Comparison of ENCODE assay signal across 8 cellular contexts in the genomic region with DNA sequence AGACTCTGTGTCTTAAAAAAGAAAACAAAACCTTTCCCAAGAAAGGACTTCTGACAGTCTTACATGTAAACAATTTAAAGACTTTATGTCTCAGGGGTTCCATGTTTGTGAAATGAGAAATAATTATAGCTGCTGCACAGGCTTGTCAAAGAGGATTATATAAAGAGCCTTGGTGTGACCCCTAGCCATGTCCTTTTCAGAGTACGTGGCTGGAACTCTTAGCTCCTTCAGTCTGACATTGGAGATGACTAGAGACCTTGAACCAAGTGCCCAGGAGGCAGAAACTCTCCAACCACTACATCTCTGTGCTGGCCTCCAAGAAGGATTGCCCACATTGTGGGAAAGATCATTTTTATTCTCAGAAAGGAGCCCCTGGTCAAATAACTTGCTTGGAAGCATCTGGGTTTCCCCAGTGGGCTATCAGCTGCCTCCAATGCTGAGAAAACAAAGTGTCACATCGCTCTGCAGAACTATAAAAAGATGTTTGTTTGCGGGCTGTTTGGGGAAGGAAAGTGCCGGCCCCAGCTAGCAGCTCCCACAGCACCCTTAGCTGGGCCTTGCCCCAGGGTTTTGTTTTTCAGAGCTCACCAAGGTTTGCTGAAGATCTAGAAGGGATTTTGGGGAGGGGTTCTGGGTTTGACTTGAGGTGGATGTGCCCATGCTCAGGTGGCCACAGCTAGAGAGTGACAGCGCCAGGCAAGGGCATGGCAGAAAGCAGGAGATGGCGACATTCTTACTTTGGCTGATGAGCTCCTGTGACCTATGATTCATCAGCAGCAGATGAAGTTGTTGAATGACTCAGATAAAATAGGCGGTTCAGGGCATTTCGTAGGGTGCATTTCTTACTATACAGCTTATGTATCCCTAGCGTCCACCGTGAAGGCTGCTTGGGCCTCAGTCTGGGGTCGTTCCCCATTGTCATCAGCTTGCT. TPM values are rescaled to one million over a fixed set of nuclear protein-coding genes. Genes with fewer than 3 reads are reported as not detected.
DNase-seq lines count a peak whose midpoint lies in the region; ATAC-seq, FAIRE-seq and TF ChIP-seq lines count a peak whose summit lies in the region.
"Not testable (repeated sequence)": the region's sequence is repeated elsewhere in the genome, so short reads cannot be mapped to it uniquely, and the experiment has no call there.

No MANE protein-coding gene starts in this region.

- dilution Hi-C loops in IMR-90 (cut with HindIII; ENCODE audit: low sequenced_read_pairs, unreplicated experiment); endothelial cell of umbilical vein (cut with MboI; ENCODE audit: extremely low pct_ligation_motif_present, low sequenced_read_pairs): not testable (repeated sequence)

- TF ChIP-seq CTCF in IMR-90 (conservative IDR thresholded peaks at IDR 0.05; ENCODE audit: low read depth, low read length); endothelial cell of umbilical vein (IDR thresholded peaks at IDR 0.05; ENCODE audit: extremely low read depth in 1 of 2, insufficient read depth in 1 of 2, low read depth in 1 of 2, low read length in 2 of 2); smooth muscle cell (IDR thresholded peaks at IDR 0.05; ENCODE audit: borderline replicate concordance, insufficient read depth, poor library complexity, severe bottlenecking): not testable (repeated sequence)

- not testable (repeated sequence) for H3K56ac ChIP-seq in IMR-90 (ENCODE audit: extremely low read depth, insufficient read depth, low read length)

- H3K27me3 Mint-ChIP-seq in activated T-helper 2 cell treated with anti-CD3 and anti-CD28 coated beads, Interferon-gamma antibody, Interleukin-2, Interleukin-4, amounts not matched to agents 10 μg/mL and 5 μg/mL and 100 μg/mL, durations not matched to agents 14 hours and 24 hours and 36 hours (ENCODE audit: low read depth) = not testable (repeated sequence)

- peak overlapping the region; percentile 85 for H2AK5ac ChIP-seq in IMR-90 (ENCODE audit: low read depth, low read length)

- peak overlapping the region; percentile 94; the same call in 1 of the 2 replicates for H3K23ac ChIP-seq in IMR-90 (ENCODE audit: low read depth, low read length)

- not testable (repeated sequence) for H3K9me3 Mint-ChIP-seq in activated T-helper 2 cell treated with anti-CD3 and anti-CD28 coated beads, Interferon-gamma antibody, Interleukin-2, Interleukin-4, amounts not matched to agents 10 μg/mL and 5 μg/mL and 100 μg/mL, durations not matched to agents 14 hours and 24 hours and 36 hours

- H3K27ac Mint-ChIP-seq in activated T-helper 2 cell treated with anti-CD3 and anti-CD28 coated beads, Interferon-gamma antibody, Interleukin-2, Interleukin-4, amounts not matched to agents 10 μg/mL and 5 μg/mL and 100 μg/mL, durations not matched to agents 14 hours and 24 hours and 36 hours = peak overlapping the region; percentile 74

- H3K14ac ChIP-seq in IMR-90 (replicated peaks; ENCODE audit: low read depth, low read length) = peak overlapping the region; percentile 90

- CTCF ChIA-PET in IMR-90 (lab: Yijun Ruan, JAX); endothelial cell of umbilical vein (lab: Charles Lee): not testable (repeated sequence)

- H2BK20ac ChIP-seq in IMR-90 (ENCODE audit: low read depth, low read length) = peak overlapping the region; percentile 77; the same call in 1 of the 2 replicates

- H3K4ac ChIP-seq in IMR-90 (ENCODE audit: low read depth, low read length) = peak overlapping the region; percentile 88

- BruUV-seq in IMR-90 (replicated peaks; lab: Mats Ljungman, UMichigan); endothelial cell of umbilical vein (replicated peaks; lab: Mats Ljungman, UMichigan): not testable (repeated sequence)

- not testable (repeated sequence) for H3K4me3 Mint-ChIP-seq in activated T-helper 2 cell treated with anti-CD3 and anti-CD28 coated beads, Interferon-gamma antibody, Interleukin-2, Interleukin-4, amounts not matched to agents 10 μg/mL and 5 μg/mL and 100 μg/mL, durations not matched to agents 14 hours and 24 hours and 36 hours (ENCODE audit: low read depth)

- peaks cover 52% of the 10 kb centered on the region for H3K36me3 Mint-ChIP-seq in activated T-helper 2 cell treated with anti-CD3 and anti-CD28 coated beads, Interferon-gamma antibody, Interleukin-2, Interleukin-4, amounts not matched to agents 10 μg/mL and 5 μg/mL and 100 μg/mL, durations not matched to agents 14 hours and 24 hours and 36 hours (ENCODE audit: low read depth)

- peak overlapping the region; percentile 49 for H3K27ac ChIP-seq in IMR-90 (ENCODE audit: insufficient read depth, low read length)
- H3K27ac ChIP-seq in endothelial cell of umbilical vein (ENCODE audit: insufficient read depth, low read depth, low read length) = not testable (repeated sequence)
- peak overlapping the region; percentile 84 for H3K27ac ChIP-seq in smooth muscle cell (ENCODE audit: low read depth)

- H3K9me3 ChIP-seq in IMR-90 (ENCODE audit: control insufficient read depth, insufficient read depth, low read length); endothelial cell of umbilical vein (replicated peaks; ENCODE audit: control insufficient read depth, insufficient read depth, low read length); smooth muscle cell (replicated peaks; ENCODE audit: low read depth): not testable (repeated sequence)

- POLR2A ChIA-PET in IMR-90 (lab: Charles Lee; ENCODE audit: unreplicated experiment); endothelial cell of umbilical vein (lab: Charles Lee): not testable (repeated sequence)

- H4K5ac ChIP-seq in IMR-90 (ENCODE audit: low read depth, low read length) = not testable (repeated sequence)

- H3K36me3 ChIP-seq in IMR-90 (ENCODE audit: control insufficient read depth, insufficient read depth, low read length) = peaks cover 38% of the 10 kb centered on the region
- peaks cover 0 to 25% of the 10 kb centered on the region in 2 experiments for H3K36me3 ChIP-seq in endothelial cell of umbilical vein (ENCODE audit: control insufficient read depth in 2 of 2, extremely low read depth in 1 of 2, insufficient read depth in 2 of 2, low read length in 2 of 2)
- not testable (repeated sequence) for H3K36me3 ChIP-seq in smooth muscle cell (ENCODE audit: low read depth)

- peaks cover 22 to 59% of the 10 kb centered on the region in 2 experiments for H3K79me1 ChIP-seq in IMR-90 (ENCODE audit: low read depth in 1 of 2, low read length in 2 of 2)

- peaks cover 35% of the 10 kb centered on the region for H3K4me1 Mint-ChIP-seq in activated T-helper 2 cell treated with anti-CD3 and anti-CD28 coated beads, Interferon-gamma antibody, Interleukin-2, Interleukin-4, amounts not matched to agents 10 μg/mL and 5 μg/mL and 100 μg/mL, durations not matched to agents 14 hours and 24 hours and 36 hours (ENCODE audit: low read depth)

- 0 out of 2 replicates have a peak overlapping the region, but pooled peaks have one; percentile 1 for H3K18ac ChIP-seq in IMR-90 (ENCODE audit: low read depth, low read length)

- H4K8ac ChIP-seq in IMR-90 (ENCODE audit: low read depth in 2 of 2, low read length in 2 of 2) = peak overlapping the region in 1 of 2 experiments; percentile 91; a peak in 1 of 4 replicates

- not testable (repeated sequence) for H3K79me2 ChIP-seq in endothelial cell of umbilical vein (ENCODE audit: control insufficient read depth, insufficient read depth, low read length); smooth muscle cell (ENCODE audit: low read depth)

- DNase-seq in AG20443 (ENCODE audit: low spot score) = peak; percentile 34
- DNase-seq in IMR-90 = peak; percentile 89
- DNase-seq in SIG-M5 treated with dmso at 0.1 percent for 504 hours (lab: John Stamatoyannopoulos, UW; ENCODE audit: unreplicated experiment) = peak; percentile 78
- DNase-seq in activated T-helper 2 cell treated with anti-CD3 and anti-CD28 coated beads, Interferon-gamma antibody, Interleukin-2, Interleukin-4, amounts not matched to agents 10 μg/mL and 5 μg/mL and 100 μg/mL, durations not matched to agents 14 hours and 24 hours and 36 hours (ENCODE audit: low spot score); endothelial cell of umbilical vein (ENCODE audit: low read depth, low spot score); smooth muscle cell (lab: John Stamatoyannopoulos, UW; ENCODE audit: unreplicated experiment): not testable (repeated sequence)
- peak; percentile 89 for DNase-seq in iris pigment epithelial cell (ENCODE audit: low read depth)

- not testable (repeated sequence) for H3K4me1 ChIP-seq in IMR-90 (ENCODE audit: control insufficient read depth, insufficient read depth, low read length); endothelial cell of umbilical vein (ENCODE audit: control insufficient read depth, extremely low read depth, insufficient read depth, low read length); smooth muscle cell (ENCODE audit: low read depth)

- peak overlapping the region; percentile 4; the same call in 1 of the 2 replicates for H3K4me2 ChIP-seq in IMR-90 (ENCODE audit: low read depth, low read length)
- not testable (repeated sequence) for H3K4me2 ChIP-seq in endothelial cell of umbilical vein (ENCODE audit: insufficient read depth, low read length); smooth muscle cell

- peak overlapping the region; percentile 70 for H2AFZ ChIP-seq in IMR-90 (replicated peaks; ENCODE audit: low read length, poor library complexity)
- H2AFZ ChIP-seq in endothelial cell of umbilical vein (ENCODE audit: low read depth, low read length); smooth muscle cell (ENCODE audit: low read depth): not testable (repeated sequence)

- in situ Hi-C loops in IMR-90 (cut with MboI; ENCODE audit: low sequenced_read_pairs) = not testable (repeated sequence)

- not testable (repeated sequence) for H3K27me3 ChIP-seq in IMR-90 (ENCODE audit: control insufficient read depth, insufficient read depth, low read length); endothelial cell of umbilical vein (ENCODE audit: control insufficient read depth in 2 of 2, insufficient read depth in 2 of 2, low read length in 2 of 2); smooth muscle cell (ENCODE audit: low read depth)

- TF ChIP-seq RAD21 in IMR-90 (IDR thresholded peaks at IDR 0.05; ENCODE audit: low read length) = not testable (repeated sequence)

- H2BK120ac ChIP-seq in IMR-90 (ENCODE audit: low read depth, low read length) = peak overlapping the region; percentile 88; the same call in 1 of the 2 replicates

- peak overlapping the region; percentile 85 for H2BK5ac ChIP-seq in IMR-90 (ENCODE audit: low read depth, low read length, poor library complexity, severe bottlenecking)

- not testable (repeated sequence) for TF ChIP-seq POLR2A in IMR-90 (IDR thresholded peaks at IDR 0.05; ENCODE audit: low read depth, low read length); endothelial cell of umbilical vein (IDR thresholded peaks at IDR 0.05; ENCODE audit: low read depth, low read length)

- H3K9ac ChIP-seq in IMR-90 (ENCODE audit: low read depth, low read length); endothelial cell of umbilical vein (replicated peaks; ENCODE audit: extremely low read depth, insufficient read depth, low read length); smooth muscle cell (ENCODE audit: low read depth): not testable (repeated sequence)

- FAIRE-seq in endothelial cell of umbilical vein (lab: Jason Lieb, UNC) = peak; percentile 81

- peak; percentile 69 for ATAC-seq in GM19351 (IDR thresholded peaks at IDR 0.05; ENCODE audit: unreplicated experiment)
- peak; percentile 98 for ATAC-seq in IMR-90 (ENCODE audit: low read depth)

- not testable (repeated sequence) for H3K4me3 ChIP-seq in IMR-90 (ENCODE audit: insufficient read depth, low read depth, low read length); endothelial cell of umbilical vein (replicated peaks in 1 of 3; ENCODE audit: insufficient read depth in 1 of 3, low read depth in 1 of 3, low read length in 3 of 3); smooth muscle cell

- H4K20me1 ChIP-seq in IMR-90 (ENCODE audit: insufficient read depth, low read length); endothelial cell of umbilical vein (replicated peaks; ENCODE audit: control insufficient read depth, extremely low read depth, insufficient read depth, low read length): not testable (repeated sequence)
- peaks cover 16% of the 10 kb centered on the region for H4K20me1 ChIP-seq in smooth muscle cell (ENCODE audit: low read depth)

- H4K91ac ChIP-seq in IMR-90 (ENCODE audit: insufficient read depth, low read depth, low read length) = peak overlapping the region; percentile 87

- WGBS in IMR-90 (ENCODE audit: extremely low coverage in 2 of 2, insufficient read length in 1 of 2), 2 experiments = 60% methylated on average over 1 of the region's 11 CpGs; no CpG with 5 or more reads in 1 of the 2 experiments
- WGBS in smooth muscle cell (ENCODE audit: low lambda C conversion rate) = 48% methylated on average over 11 of the region's 11 CpGs

- peaks cover 22% of the 10 kb centered on the region for H3K9me1 ChIP-seq in IMR-90 (ENCODE audit: insufficient read depth, low read length)
- not testable (repeated sequence) for H3K9me1 ChIP-seq in endothelial cell of umbilical vein (replicated peaks; ENCODE audit: control insufficient read depth, extremely low read depth, insufficient read depth, low read length)

- peaks cover 13% of the 10 kb centered on the region for H3F3A ChIP-seq in smooth muscle cell (ENCODE audit: low read depth)

- intact Hi-C loops in IMR-90 (cut with micrococcal nuclease); activated T-helper 2 cell treated with anti-CD3 and anti-CD28 coated beads, Interferon-gamma antibody, Interleukin-2, Interleukin-4, amounts not matched to agents 10 μg/mL and 5 μg/mL and 100 μg/mL, durations not matched to agents 14 hours and 24 hours and 36 hours (cut with micrococcal nuclease); endothelial cell of umbilical vein (cut with micrococcal nuclease): not testable (repeated sequence)

- H2BK15ac ChIP-seq in IMR-90 (ENCODE audit: low read depth, low read length) = 0 out of 3 replicates have a peak overlapping the region, but pooled peaks have one; percentile 34

- H2AK9ac ChIP-seq in IMR-90 (replicated peaks; ENCODE audit: low read depth, low read length, poor library complexity) = not testable (repeated sequence)

RNA-seq across cellular contexts. Expression of a gene that starts 6.9 kb away (rescaled TPM):
- 6.1 TPM in 2 replicates for total RNA-seq in IMR-90 (2012; rRNA removed)
- polyA plus RNA-seq in IMR-90 (2012; rRNA removed) = 11.3 and 12.8 TPM in 2 replicates
- 8.9 and 12.4 TPM in 2 replicates for polyA plus RNA-seq in IMR-90 (2012; cell fraction: cytosol; rRNA removed)
- 40.0 and 52.6 TPM in 2 replicates for polyA plus RNA-seq in IMR-90 (2012; cell fraction: nucleus; rRNA removed; ENCODE audit: low replicate concordance)
- total RNA-seq in activated T-helper 2 cell treated with anti-CD3 and anti-CD28 coated beads, Interferon-gamma antibody, Interleukin-2, Interleukin-4, amounts not matched to agents 10 μg/mL and 5 μg/mL and 100 μg/mL, durations not matched to agents 14 hours and 24 hours and 36 hours = 10.3 and 12.0 TPM in 2 replicates
- 8.7 and 11.3 TPM in 2 replicates for total RNA-seq in endothelial cell of umbilical vein
- 14.1 and 14.9 TPM in 2 replicates for polyA plus RNA-seq in endothelial cell of umbilical vein
- 8.3 and 10.1 TPM in 2 replicates for polyA plus RNA-seq in endothelial cell of umbilical vein (2011; cell fraction: cytosol; rRNA removed)
- polyA plus RNA-seq in endothelial cell of umbilical vein (2011; cell fraction: nucleus; rRNA removed) = 29.6 and 31.9 TPM in 2 replicates
- polyA plus RNA-seq in endothelial cell of umbilical vein (2012) = 4.8 and 5.3 TPM in 2 replicates
- 16.5 and 25.3 TPM in 2 replicates for polyA minus RNA-seq in endothelial cell of umbilical vein
- polyA minus RNA-seq in endothelial cell of umbilical vein (2011; cell fraction: cytosol; rRNA and poly(A)+ RNA removed) = 3.9 TPM
- 12.7 and 16.8 TPM in 2 replicates for polyA minus RNA-seq in endothelial cell of umbilical vein (2011; cell fraction: nucleus; rRNA and poly(A)+ RNA removed)
- 6.3 and 8.1 TPM in 2 replicates for total RNA-seq in smooth muscle cell
- polyA plus RNA-seq in smooth muscle cell = 3.9 and 4.8 TPM in 2 replicates
